In the genomic region with DNA sequence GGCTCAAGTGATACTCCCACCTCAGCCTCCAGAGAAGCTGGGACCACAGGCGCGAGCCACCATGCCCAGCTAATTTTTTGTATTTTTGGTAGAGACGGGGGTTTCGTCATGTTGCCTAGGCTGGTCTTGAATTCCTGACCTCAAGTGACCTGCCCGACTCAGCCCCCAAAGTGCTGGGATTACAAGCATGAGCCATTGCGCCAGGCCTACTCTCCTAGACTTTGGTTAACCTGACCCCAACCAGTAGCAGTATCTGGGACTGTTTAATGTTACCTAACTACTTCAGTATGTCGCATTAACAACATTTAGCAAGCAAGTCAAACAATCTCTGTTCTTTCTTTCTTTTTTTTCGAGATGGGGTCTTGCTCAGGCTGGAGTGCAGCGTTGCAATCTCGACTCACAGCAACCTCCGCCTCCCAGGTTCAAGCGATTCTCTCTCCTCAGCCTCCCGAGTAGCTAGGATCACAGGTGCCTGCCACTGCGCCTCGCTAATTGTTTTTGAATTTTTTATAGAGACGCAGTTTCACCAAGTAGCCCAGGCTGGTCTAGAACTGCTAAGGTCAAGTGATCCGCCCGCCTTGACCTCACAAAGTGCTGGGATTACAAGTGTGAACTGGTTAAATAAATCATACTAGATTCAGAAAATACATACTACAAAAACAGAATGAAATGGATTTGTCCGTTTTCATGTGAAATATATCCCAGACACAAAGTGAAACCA, we compare ENCODE assay signal across 8 cellular contexts. TPM values are rescaled to one million over a fixed set of nuclear protein-coding genes. Genes with fewer than 3 reads are reported as not detected.
DNase-seq lines count a peak whose midpoint lies in the region; ATAC-seq and TF ChIP-seq lines count a peak whose summit lies in the region.

No MANE protein-coding gene starts in this region.

- H3K9me3 ChIP-seq in T-helper 17 cell (ENCODE audit: control insufficient read depth, low read length, poor library complexity, severe bottlenecking) (no peaks in the 10 kb centered on the region), spleen (no peaks in the 10 kb centered on the region)

- H3K36me3 ChIP-seq in spleen: peaks cover 0 to under 1% (median 0%) of the 10 kb centered on the region in 6 donors

- WGBS in spleen, 5 donors: 89 to 94% (median 90%) methylated on average over 19 of the region's 19 CpGs

- peaks cover 10 to 58% (median 39%) of the 10 kb centered on the region in 6 donors for H3K4me1 ChIP-seq in spleen

- H3K4me3 ChIP-seq in spleen: peak overlapping the region in 6 of 8 donors; percentile 72 to 94 (median 86)

- DNase-seq in NCI-H82 (lab: John Stamatoyannopoulos, UW) (peak; percentile 20), NCI-H82 treated with DMSO at 0.1 percent for 48 hours (lab: John Stamatoyannopoulos, UW; ENCODE audit: unreplicated experiment) (no peak), T-helper 17 cell (no peak), glutamatergic neuron (no peak), spleen (no peak), nucleus accumbens (lab: John Stamatoyannopoulos, UW) (no peak), NCI-H2081 (lab: John Stamatoyannopoulos, UW) (no peak), NCI-H1105 treated with DMSO at 0.1 percent for 48 hours (lab: John Stamatoyannopoulos, UW) (no peak)

- TF ChIP-seq POLR2A in spleen (IDR thresholded peaks at IDR 0.05): no peak

- peaks cover 33% of the 10 kb centered on the region for H3K4me1 Mint-ChIP-seq in T-helper 17 cell
- peaks cover 3% of the 10 kb centered on the region for H3K4me1 Mint-ChIP-seq in glutamatergic neuron (ENCODE audit: low read depth, unreplicated experiment)

- H3K9me3 Mint-ChIP-seq in glutamatergic neuron (ENCODE audit: unreplicated experiment): peaks cover 4% of the 10 kb centered on the region

- peaks cover 6% of the 10 kb centered on the region for H3K36me3 Mint-ChIP-seq in T-helper 17 cell (ENCODE audit: low read depth)
- no peaks in the 10 kb centered on the region for H3K36me3 Mint-ChIP-seq in glutamatergic neuron (ENCODE audit: unreplicated experiment)

- H3K4me3 Mint-ChIP-seq in T-helper 17 cell: peak overlapping the region; percentile 98
- peak overlapping the region; percentile 100 for H3K4me3 Mint-ChIP-seq in glutamatergic neuron (ENCODE audit: unreplicated experiment)

- H3K27ac ChIP-seq in spleen: peak overlapping the region in 5 of 8 donors; percentile 90 to 97 (median 92)

- intact Hi-C loops in spleen (cut with DNase I; ENCODE audit: low total_unique reads): no loop called here

- no peaks in the 10 kb centered on the region for H3K27me3 ChIP-seq in spleen (replicated peaks in 1 of 7)

- H3K27ac Mint-ChIP-seq in T-helper 17 cell: peak overlapping the region; percentile 95
- H3K27ac Mint-ChIP-seq in glutamatergic neuron (ENCODE audit: unreplicated experiment): peak overlapping the region; percentile 93

- H3K27me3 Mint-ChIP-seq in T-helper 17 cell (no peaks in the 10 kb centered on the region), glutamatergic neuron (ENCODE audit: unreplicated experiment) (peaks cover 4% of the 10 kb centered on the region)

- TF ChIP-seq CTCF in glutamatergic neuron (IDR thresholded peaks at IDR 0.05; ENCODE audit: partially characterized antibody, unreplicated experiment) (no peak), spleen (IDR thresholded peaks at IDR 0.05 in 8 of 11, conservative IDR thresholded peaks at IDR 0.05 in 3 of 11) (no peak)

- no peak for ATAC-seq in T-helper 17 cell

RNA-seq across cellular contexts. Expression of gene AK3, which starts 2.0 kb away (rescaled TPM):
- total RNA-seq in T-helper 17 cell (10 to 100 TPM; 14.2 to 15.2 TPM), glutamatergic neuron (ENCODE audit: unreplicated experiment) (33.7 TPM), spleen (10 to 100 TPM; 28.1 to 65.3 (median 51.3) TPM)
- polyA plus RNA-seq in spleen: 10 to 100 TPM; 21.3 to 34.3 (median 25.9) TPM

RNA-seq across cellular contexts. Expression of gene RCL1, which starts 53.7 kb away (rescaled TPM):
- 10 to 100 TPM; 23.5 to 28.1 TPM for total RNA-seq in T-helper 17 cell
- total RNA-seq in glutamatergic neuron (ENCODE audit: unreplicated experiment): 14.4 TPM
- total RNA-seq in spleen: 10 to 100 TPM; 16.8 to 29.4 (median 23.3) TPM
- 10 to 100 TPM; 11.8 to 15.3 (median 12.2) TPM for polyA plus RNA-seq in spleen

RNA-seq across cellular contexts. Expression of gene CDC37L1, which starts 59.7 kb away (rescaled TPM):
- total RNA-seq in T-helper 17 cell (10 to 100 TPM; 18.2 to 20.1 TPM), glutamatergic neuron (ENCODE audit: unreplicated experiment) (20.8 TPM), spleen (10 to 100 TPM in 6 of 7 donors, 1 to 10 TPM in 1; 9.8 to 21.2 (median 13.8) TPM)
- 1 to 10 TPM; 5.3 to 7.0 (median 6.5) TPM for polyA plus RNA-seq in spleen
